ENCODE assay signal across 8 cellular contexts in genomic region chr13:110644892-110645521, GRCh38. TPM values are rescaled to one million over a fixed set of nuclear protein-coding genes. Genes with fewer than 3 reads are reported as not detected.
DNase-seq lines count a peak whose midpoint lies in the region; ATAC-seq, FAIRE-seq and TF ChIP-seq lines count a peak whose summit lies in the region.

No MANE protein-coding gene starts in this region.

- H3K9me3 ChIP-seq in DOHH2 (ENCODE audit: control insufficient read depth, insufficient read depth, low read length) (no peaks in the 10 kb centered on the region), HepG2 (ENCODE audit: low read length) (no peaks in the 10 kb centered on the region)

- FAIRE-seq in HepG2 (lab: Jason Lieb, UNC), result no peak

- DNase-seq in T follicular helper cell (ENCODE audit: low read depth) (peak; percentile 30), coronary artery (ENCODE audit: low spot score) (no peak), HepG2 (ENCODE audit: low spot score) (no peak), SW 1271 (lab: John Stamatoyannopoulos, UW) (no peak)
- peak; percentile 50 for DNase-seq in stimulated activated CD8-positive, alpha-beta memory T cell treated with anti-CD3 and anti-CD28 coated beads, Interleukin-4, amount 100 ng/mL, for 48 hours

- H3K4me3 ChIP-seq in DOHH2 (ENCODE audit: low read length) (no peak overlapping the region), coronary artery (peak overlapping the region; percentile 22), HepG2 (replicated peaks in 1 of 3; ENCODE audit: insufficient read depth in 1 of 3, low read depth in 2 of 3, low read length in 3 of 3) (no peak overlapping the region)

- no peak for TF ChIP-seq EP300 in HepG2 (IDR thresholded peaks at IDR 0.05; ENCODE audit: low read depth in 2 of 2, low read length in 2 of 2)
- no peak for TF ChIP-seq EP300 in HepG2 (CRISPR knock-in tag; IDR thresholded peaks at IDR 0.05; ENCODE audit: borderline replicate concordance)

- TF ChIP-seq RAD21 in HepG2 (CRISPR knock-in tag; IDR thresholded peaks at IDR 0.05), result no peak; the same call in 1 of the 2 replicates

- H4K20me1 ChIP-seq in DOHH2 (ENCODE audit: control insufficient read depth, insufficient read depth, low read depth, low read length) (no peaks in the 10 kb centered on the region), HepG2 (ENCODE audit: insufficient read depth, low read length) (peaks cover 4% of the 10 kb centered on the region)

- no peaks in the 10 kb centered on the region for H3K27me3 ChIP-seq in DOHH2 (ENCODE audit: control insufficient read depth, low read length)
- no peaks in the 10 kb centered on the region for H3K27me3 ChIP-seq in HepG2 (ENCODE audit: control insufficient read depth in 1 of 2, insufficient read depth in 2 of 2, low read length in 2 of 2)

- in situ Hi-C loops in HepG2 (cut with HindIII; ENCODE audit: extremely low pct_ligation_motif_present, low pct_unique_long_range_greater_than_20kb), result no loop called here

- no peak for TF ChIP-seq POLR2A in HepG2 (IDR thresholded peaks at IDR 0.05; ENCODE audit: insufficient read depth in 1 of 2, low read depth in 2 of 2, low read length in 2 of 2)

- H3K4me2 ChIP-seq in DOHH2 (ENCODE audit: low read length), result no peak overlapping the region
- no peak overlapping the region for H3K4me2 ChIP-seq in HepG2 (ENCODE audit: low read depth, low read length)

- no peak overlapping the region for H3K27ac ChIP-seq in DOHH2 (ENCODE audit: low read depth, low read length)
- H3K27ac ChIP-seq in coronary artery, result peak overlapping the region in 1 of 2 donors; percentile 26
- no peak overlapping the region for H3K27ac ChIP-seq in HepG2 (ENCODE audit: extremely low read length, insufficient read depth, low read length)

- H3K36me3 ChIP-seq in DOHH2 (ENCODE audit: control insufficient read depth, low read length), result peaks cover 61% of the 10 kb centered on the region
- H3K36me3 ChIP-seq in HepG2 (replicated peaks in 1 of 2; ENCODE audit: control insufficient read depth in 1 of 2, insufficient read depth in 2 of 2, low read length in 2 of 2), result peaks cover 14 to 41% of the 10 kb centered on the region in 2 experiments; a peak in 4 of 5 replicates

- H3K79me2 ChIP-seq in DOHH2 (ENCODE audit: control insufficient read depth, low read length), result no peaks in the 10 kb centered on the region
- H3K79me2 ChIP-seq in HepG2 (ENCODE audit: insufficient read depth, low read length), result no peaks in the 10 kb centered on the region

- TF ChIP-seq CTCF in DOHH2 (IDR thresholded peaks at IDR 0.05; ENCODE audit: low read depth, low read length, poor library complexity, severe bottlenecking), result peak; percentile 30
- TF ChIP-seq CTCF in coronary artery (IDR thresholded peaks at IDR 0.05), result peak; percentile 16
- TF ChIP-seq CTCF in HepG2 (CRISPR knock-in tag; IDR thresholded peaks at IDR 0.05), result peak; percentile 37; the same call in 1 of the 2 replicates

- no TSS peak for BruUV-seq in HepG2 (replicated peaks; lab: Mats Ljungman, UMichigan)

- no peaks in the 10 kb centered on the region for H3K9me2 ChIP-seq in DOHH2 (replicated peaks; ENCODE audit: control insufficient read depth, low read length)

- ATAC-seq in GM19468 (IDR thresholded peaks at IDR 0.05; ENCODE audit: extremely low read depth, unreplicated experiment) (peak; percentile 86), HG03571 (IDR thresholded peaks at IDR 0.05; ENCODE audit: unreplicated experiment) (peak; percentile 74), HepG2 (peak; percentile 22)

- POLR2A ChIA-PET in HepG2 (lab: Yijun Ruan, JAX), result interaction anchor here (1.1 kb wide), 1 partner anchor 70 kb away, joined by 3 read pairs; no protein-coding TSS in a partner anchor

- no peak overlapping the region for H3K9ac ChIP-seq in HepG2 (ENCODE audit: insufficient read depth, low read depth, low read length)

- intact Hi-C loops in HepG2 (cut with micrococcal nuclease; ENCODE audit: unreplicated experiment), result no loop called here

- H3K4me1 ChIP-seq in DOHH2 (ENCODE audit: control insufficient read depth, low read length), result peaks cover 20% of the 10 kb centered on the region
- no peaks in the 10 kb centered on the region for H3K4me1 ChIP-seq in HepG2 (ENCODE audit: insufficient read depth, low read length)

- H2AFZ ChIP-seq in HepG2 (ENCODE audit: low read length), result no peak overlapping the region

- WGBS in HepG2 (ENCODE audit: low lambda C conversion rate), result 88% methylated on average over 12 of the region's 28 CpGs

- CTCF ChIA-PET in HepG2 (lab: Yijun Ruan, JAX; ENCODE audit: low intra/inter-chr PET ratio, low total read pairs), result no interaction called here

- peaks cover 1% of the 10 kb centered on the region; the same call in 1 of the 2 replicates for H3F3A ChIP-seq in DOHH2 (ENCODE audit: control insufficient read depth, insufficient read depth)

TF ChIP-seq in HepG2, 621 proteins besides CTCF, POLR2A, EP300 and RAD21 (continues in another document):
- 0 out of 2 replicates have a peak, but pooled peaks have one; percentile 37 for TF ChIP-seq ZBTB37 (CRISPR knock-in tag; IDR thresholded peaks at IDR 0.05)
- TF ChIP-seq, protein P1, sequence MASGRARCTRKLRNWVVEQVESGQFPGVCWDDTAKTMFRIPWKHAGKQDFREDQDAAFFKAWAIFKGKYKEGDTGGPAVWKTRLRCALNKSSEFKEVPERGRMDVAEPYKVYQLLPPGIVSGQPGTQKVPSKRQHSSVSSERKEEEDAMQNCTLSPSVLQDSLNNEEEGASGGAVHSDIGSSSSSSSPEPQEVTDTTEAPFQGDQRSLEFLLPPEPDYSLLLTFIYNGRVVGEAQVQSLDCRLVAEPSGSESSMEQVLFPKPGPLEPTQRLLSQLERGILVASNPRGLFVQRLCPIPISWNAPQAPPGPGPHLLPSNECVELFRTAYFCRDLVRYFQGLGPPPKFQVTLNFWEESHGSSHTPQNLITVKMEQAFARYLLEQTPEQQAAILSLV (CRISPR knock-in tag; IDR thresholded peaks at IDR 0.05; ENCODE audit: borderline replicate concordance), result no peak
- TF ChIP-seq AGO2 (optimal IDR thresholded peaks at IDR 0.05; ENCODE audit: low read depth, low read length), result peak; percentile 88
- TF ChIP-seq ATF5 (CRISPR knock-in tag; IDR thresholded peaks at IDR 0.05; ENCODE audit: low read depth), result no peak
- 0 out of 2 replicates have a peak, but pooled peaks have one; percentile 25 for TF ChIP-seq POLR2G (IDR thresholded peaks at IDR 0.05; ENCODE audit: low read depth, low read length)
- no peak for TF ChIP-seq ZNF460 (CRISPR knock-in tag; IDR thresholded peaks at IDR 0.05; ENCODE audit: borderline replicate concordance)

RNA-seq across cellular contexts. Expression of gene NAXD, which starts 29.7 kb away (rescaled TPM):
- total RNA-seq in HepG2 (2016; rRNA removed; fragmentation: Illumina TruSeq; extraction: Trizol), result 18.5 and 19.0 TPM in 2 replicates
- 5.5 and 6.3 TPM in 2 replicates for total RNA-seq in HepG2 (2016; cell fraction: cytosol; rRNA removed; fragmentation: Illumina TruSeq; extraction: Trizol; ENCODE audit: low read depth)
- 18.9 and 19.7 TPM in 2 replicates for total RNA-seq in HepG2 (2016; cell fraction: insoluble cytoplasmic fraction; rRNA removed; fragmentation: Illumina TruSeq; extraction: Trizol)
- total RNA-seq in HepG2 (2016; cell fraction: membrane; rRNA removed; fragmentation: Illumina TruSeq; extraction: Trizol), result 12.5 and 13.8 TPM in 2 replicates
- 20.9 and 21.0 TPM in 2 replicates for total RNA-seq in HepG2 (2016; cell fraction: nucleus; rRNA removed; fragmentation: Illumina TruSeq; extraction: Trizol)
- 23.2 and 27.0 TPM in 2 replicates for polyA plus RNA-seq in HepG2 (2011; rRNA removed)
- polyA plus RNA-seq in HepG2 (2011; cell fraction: cytosol; rRNA removed), result 24.7 and 25.6 TPM in 2 replicates
- 81.1 and 85.3 TPM in 2 replicates for polyA plus RNA-seq in HepG2 (2011; cell fraction: nucleus; rRNA removed)
- polyA plus RNA-seq in HepG2 (2012), result 18.2 and 22.0 TPM in 2 replicates
- polyA plus RNA-seq in HepG2 (2016; cell fraction: cytosol; fragmentation: Illumina TruSeq; extraction: Trizol; ENCODE audit: low read depth), result 5.1 and 5.8 TPM in 2 replicates
- polyA plus RNA-seq in HepG2 (2016; cell fraction: insoluble cytoplasmic fraction; fragmentation: Illumina TruSeq; extraction: Trizol; ENCODE audit: low read depth), result 18.8 and 20.5 TPM in 2 replicates
- 10.7 and 10.9 TPM in 2 replicates for polyA plus RNA-seq in HepG2 (2016; cell fraction: membrane; fragmentation: Illumina TruSeq; extraction: Trizol; ENCODE audit: low read depth)
- 43.2 and 44.7 TPM in 2 replicates for polyA plus RNA-seq in HepG2 (2016; cell fraction: nucleus; fragmentation: Illumina TruSeq; extraction: Trizol; ENCODE audit: insufficient read depth, low read depth)
- polyA minus RNA-seq in HepG2 (2011; rRNA and poly(A)+ RNA removed; ENCODE audit: low replicate concordance), result 19.3 and 20.3 TPM in 2 replicates
- polyA minus RNA-seq in HepG2 (2011; cell fraction: cytosol; rRNA and poly(A)+ RNA removed), result 4.0 and 5.5 TPM in 2 replicates
- 19.4 and 22.9 TPM in 2 replicates for polyA minus RNA-seq in HepG2 (2011; cell fraction: nucleus; rRNA and poly(A)+ RNA removed)

Comparison
In these comparisons a context has a peak if more than half of its experiments do, and no peak if none do; other contexts are left out.
1. ATAC-seq: peak in every context shown above with its lines; median percentile 86 in GM19468; 74 in HG03571; 22 in HepG2.
2. DNase-seq: peak in T follicular helper cell (single experiment) and stimulated activated CD8-positive, alpha-beta memory T cell treated with anti-CD3 and anti-CD28 coated beads, Interleukin-4, amount 100 ng/mL, for 48 hours (single experiment); none in coronary artery (single experiment), HepG2 (single experiment) and SW 1271 (0 of 2).
3. Peak in every context shown above with its lines, with median percentiles within 50 percentile points of each other: CTCF ChIP-seq.